ENCODE assay signal across 9 cellular contexts in the genomic region with DNA sequence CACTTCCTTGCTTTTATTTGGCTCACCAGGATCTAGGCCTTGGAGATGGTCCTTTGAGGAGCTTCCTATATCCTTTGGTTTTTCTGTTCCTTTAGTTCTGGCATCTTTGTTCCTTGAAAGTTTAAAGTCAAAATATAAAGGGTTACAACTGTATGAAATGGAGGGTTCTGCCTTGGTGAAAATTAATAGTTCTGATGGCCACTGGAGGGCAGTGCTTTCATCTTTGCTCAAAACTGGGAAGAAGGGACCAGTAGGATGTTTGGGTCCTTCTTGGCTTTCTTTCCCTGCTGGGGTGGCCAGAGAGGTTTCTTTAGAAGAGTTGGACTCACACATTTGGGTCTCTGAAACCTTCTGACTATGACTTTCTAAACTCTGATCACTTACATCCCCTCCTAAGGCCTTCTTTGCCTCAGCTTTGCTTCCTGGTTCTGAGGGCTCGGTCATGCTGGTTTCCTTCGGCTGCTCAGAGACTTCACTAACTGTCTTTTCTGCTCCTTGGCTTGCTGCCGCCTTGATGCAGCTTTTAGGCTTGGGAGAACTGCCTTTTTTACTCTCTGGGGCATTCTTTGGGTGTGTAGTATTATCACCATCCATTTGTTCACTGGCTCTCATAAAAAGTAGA. TPM values are rescaled to one million over a fixed set of nuclear protein-coding genes. Genes with fewer than 3 reads are reported as not detected.
DNase-seq lines count a peak whose midpoint lies in the region; ATAC-seq and TF ChIP-seq lines count a peak whose summit lies in the region.
"Had no signal": no experiment of that assay in that cellular context is flagged by ENCODE, and none has a peak within 500 bp of the region (broad histone marks: within the 10 kb centered on the region; RNA-seq: fewer than 3 reads in every experiment).

No MANE protein-coding gene starts in this region.

- H3K4me1 ChIP-seq in GM23338 (ENCODE audit: insufficient read depth) (no peaks in the 10 kb centered on the region), left lung (no peaks in the 10 kb centered on the region)

- H3K4me1 Mint-ChIP-seq in GM23338: no peaks in the 10 kb centered on the region; the same call in 2 of the 3 replicates

- H3K9me3 ChIP-seq in left lung: no peaks in the 10 kb centered on the region

- DNase-seq in Ammon's horn (ENCODE audit: low spot score) (peak; percentile 29), GM23338 (ENCODE audit: low spot score) (peak; percentile 59), astrocyte of the cerebellum (ENCODE audit: low read depth) (peak; percentile 6), left lung (no peak), activated gamma-delta T cell (lab: John Stamatoyannopoulos, UW) (no peak), COLO668 (lab: John Stamatoyannopoulos, UW; ENCODE audit: unreplicated experiment) (no peak)

- H3K9me3 Mint-ChIP-seq in GM23338: no peaks in the 10 kb centered on the region

- intact Hi-C loops in left lung (cut with DNase I): no loop called here

- H3K79me2 ChIP-seq in GM23338 (replicated peaks; ENCODE audit: insufficient read depth): no peaks in the 10 kb centered on the region

- H3F3A ChIP-seq in GM23338 (replicated peaks; ENCODE audit: low read depth): no peaks in the 10 kb centered on the region

- H3K27me3 ChIP-seq in GM23338 (ENCODE audit: insufficient read depth) (no peaks in the 10 kb centered on the region), left lung (no peaks in the 10 kb centered on the region)

- peaks cover 50% of the 10 kb centered on the region for H3K36me3 Mint-ChIP-seq in GM23338 (ENCODE audit: low read depth)

- peak; percentile 67 to 70 for TF ChIP-seq CTCF in GM23338 (conservative IDR thresholded peaks at IDR 0.05; ENCODE audit: low read depth in 2 of 2)
- TF ChIP-seq CTCF in astrocyte of the cerebellum (IDR thresholded peaks at IDR 0.05; ENCODE audit: low read depth, low read length, missing control alignments): peak; percentile 56
- peak; percentile 10 to 15 for TF ChIP-seq CTCF in left lung (IDR thresholded peaks at IDR 0.05)

- in situ Hi-C loops in astrocyte of the cerebellum (cut with HindIII; ENCODE audit: low sequenced_read_pairs): no loop called here

- H4K20me1 ChIP-seq in GM23338 (replicated peaks; ENCODE audit: insufficient read depth): peaks cover 11% of the 10 kb centered on the region; the same call in 1 of the 2 replicates

- peaks cover 20% of the 10 kb centered on the region for H3K36me3 ChIP-seq in GM23338 (ENCODE audit: insufficient read depth)
- H3K36me3 ChIP-seq in left lung: peaks cover 0 to 85% of the 10 kb centered on the region in 2 donors

- peaks cover 7% of the 10 kb centered on the region for H3K27me3 Mint-ChIP-seq in GM23338 (ENCODE audit: insufficient read depth, low read depth, poor library complexity)

- H3K4me3 Mint-ChIP-seq in GM23338: no peak overlapping the region

- H3K9me2 ChIP-seq in GM23338 (ENCODE audit: insufficient read depth): no peaks in the 10 kb centered on the region

- H3K4me3 ChIP-seq in GM23338 (no peak overlapping the region), astrocyte of the cerebellum (ENCODE audit: low read depth, low read length) (no peak overlapping the region), left lung (no peak overlapping the region)
- H3K4me3 ChIP-seq: SK-N-MC had no signal

- no peak overlapping the region for H3K4me2 ChIP-seq in GM23338

- no peak overlapping the region for H3K27ac ChIP-seq in GM23338 (ENCODE audit: low read depth)
- H3K27ac ChIP-seq in left lung: no peak overlapping the region
- H3K27ac ChIP-seq: SK-N-MC had no signal

- no peak overlapping the region for H2AFZ ChIP-seq in GM23338

- peak; percentile 78 for ATAC-seq in GM23338
- peak; percentile 56 for ATAC-seq in left lung
- ATAC-seq in GM21360 (IDR thresholded peaks at IDR 0.05; ENCODE audit: unreplicated experiment): no peak
- ATAC-seq in GM19324 (IDR thresholded peaks at IDR 0.05; ENCODE audit: low FRiP score, unreplicated experiment): no peak

- no peak overlapping the region for H3K27ac Mint-ChIP-seq in GM23338

TF ChIP-seq in GM23338, 12 proteins besides CTCF, POLR2A, EP300 and RAD21 (continues in another document):
- no peak for TF ChIP-seq ZNF114 (CRISPR knock-in tag; IDR thresholded peaks at IDR 0.05)
- TF ChIP-seq, protein P1, sequence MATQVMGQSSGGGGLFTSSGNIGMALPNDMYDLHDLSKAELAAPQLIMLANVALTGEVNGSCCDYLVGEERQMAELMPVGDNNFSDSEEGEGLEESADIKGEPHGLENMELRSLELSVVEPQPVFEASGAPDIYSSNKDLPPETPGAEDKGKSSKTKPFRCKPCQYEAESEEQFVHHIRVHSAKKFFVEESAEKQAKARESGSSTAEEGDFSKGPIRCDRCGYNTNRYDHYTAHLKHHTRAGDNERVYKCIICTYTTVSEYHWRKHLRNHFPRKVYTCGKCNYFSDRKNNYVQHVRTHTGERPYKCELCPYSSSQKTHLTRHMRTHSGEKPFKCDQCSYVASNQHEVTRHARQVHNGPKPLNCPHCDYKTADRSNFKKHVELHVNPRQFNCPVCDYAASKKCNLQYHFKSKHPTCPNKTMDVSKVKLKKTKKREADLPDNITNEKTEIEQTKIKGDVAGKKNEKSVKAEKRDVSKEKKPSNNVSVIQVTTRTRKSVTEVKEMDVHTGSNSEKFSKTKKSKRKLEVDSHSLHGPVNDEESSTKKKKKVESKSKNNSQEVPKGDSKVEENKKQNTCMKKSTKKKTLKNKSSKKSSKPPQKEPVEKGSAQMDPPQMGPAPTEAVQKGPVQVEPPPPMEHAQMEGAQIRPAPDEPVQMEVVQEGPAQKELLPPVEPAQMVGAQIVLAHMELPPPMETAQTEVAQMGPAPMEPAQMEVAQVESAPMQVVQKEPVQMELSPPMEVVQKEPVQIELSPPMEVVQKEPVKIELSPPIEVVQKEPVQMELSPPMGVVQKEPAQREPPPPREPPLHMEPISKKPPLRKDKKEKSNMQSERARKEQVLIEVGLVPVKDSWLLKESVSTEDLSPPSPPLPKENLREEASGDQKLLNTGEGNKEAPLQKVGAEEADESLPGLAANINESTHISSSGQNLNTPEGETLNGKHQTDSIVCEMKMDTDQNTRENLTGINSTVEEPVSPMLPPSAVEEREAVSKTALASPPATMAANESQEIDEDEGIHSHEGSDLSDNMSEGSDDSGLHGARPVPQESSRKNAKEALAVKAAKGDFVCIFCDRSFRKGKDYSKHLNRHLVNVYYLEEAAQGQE (IDR thresholded peaks at IDR 0.05; ENCODE audit: unreplicated experiment): no peak
- no peak for TF ChIP-seq POLR2AphosphoS5 (IDR thresholded peaks at IDR 0.05; ENCODE audit: low read depth)
- no peak for TF ChIP-seq CREB1 (CRISPR knock-in tag; IDR thresholded peaks at IDR 0.05; ENCODE audit: low read depth)

RNA-seq across cellular contexts. Expression of a gene that starts 10.9 kb away (rescaled TPM):
- 9.6 and 13.3 TPM in 2 replicates for total RNA-seq in GM23338 (2014; rRNA removed; shearing (Covaris generic))
- polyA plus RNA-seq in GM23338 (2016; fragmentation: Nextera tagmentation; extraction: Ambion mirVana): 7.8 and 13.9 TPM in 2 replicates
- total RNA-seq in left lung: 1 to 10 TPM; 3.2 to 6.7 TPM

RNA-seq across cellular contexts. Expression of a gene that starts 36.7 kb away (rescaled TPM):
- 26.6 and 35.4 TPM in 2 replicates for total RNA-seq in GM23338 (2014; rRNA removed; shearing (Covaris generic))
- polyA plus RNA-seq in GM23338 (2016; fragmentation: Nextera tagmentation; extraction: Ambion mirVana): 3.9 and 4.1 TPM in 2 replicates
- 1 to 10 TPM; 1.4 to 4.3 TPM for total RNA-seq in left lung

RNA-seq across cellular contexts. Expression of a gene that starts 55.2 kb away (rescaled TPM):
- 193 and 216 TPM in 2 replicates for total RNA-seq in GM23338 (2014; rRNA removed; shearing (Covaris generic))
- polyA plus RNA-seq in GM23338 (2016; fragmentation: Nextera tagmentation; extraction: Ambion mirVana): 101 and 122 TPM in 2 replicates
- 100 to 1,000 TPM; 563 to 616 TPM for total RNA-seq in left lung

Comparison
In these comparisons a context has a peak if more than half of its experiments do, and no peak if none do; other contexts are left out.
1. DNase-seq: peak in Ammon's horn (single experiment), GM23338 (single experiment) and astrocyte of the cerebellum (single experiment); none in left lung (0 of 2), activated gamma-delta T cell (single experiment) and COLO668 (single experiment).
2. ATAC-seq: peak in GM23338 (single experiment) and left lung (single experiment); none in GM21360 (single experiment) and GM19324 (single experiment).
3. CTCF ChIP-seq: peak in every context shown above with its lines; median percentile 68 in GM23338; 56 in astrocyte of the cerebellum; 12 in left lung.